Comparison of ENCODE assay signal across 8 cellular contexts in genomic region chr9:132077881-132078280, GRCh38. TPM values are rescaled to one million over a fixed set of nuclear protein-coding genes. Genes with fewer than 3 reads are reported as not detected.
DNase-seq lines count a peak whose midpoint lies in the region; ATAC-seq and TF ChIP-seq lines count a peak whose summit lies in the region.

No MANE protein-coding gene starts in this region.

- H3K9me3 ChIP-seq in CD8-positive, alpha-beta memory T cell (ENCODE audit: low read length): no peaks in the 10 kb centered on the region
- H3K9me3 ChIP-seq in Karpas-422 (ENCODE audit: low read length) (no peaks in the 10 kb centered on the region), breast epithelium (no peaks in the 10 kb centered on the region)

- intact Hi-C loops in breast epithelium (cut with DNase I; ENCODE audit: low total_unique reads): loop anchor here (10.0 kb wide), 1 partner anchor 787 kb away; no protein-coding TSS in a partner anchor

- peaks cover 45 to 67% (median 64%) of the 10 kb centered on the region in 3 donors for H3K4me1 Mint-ChIP-seq in CD8-positive, alpha-beta memory T cell
- H3K4me1 Mint-ChIP-seq in nephron progenitor cell: peaks cover 52% of the 10 kb centered on the region

- no peak overlapping the region for H2AFZ ChIP-seq in Karpas-422 (ENCODE audit: low read length)

- peaks cover 0 to 12% of the 10 kb centered on the region in 2 donors for H3K27me3 Mint-ChIP-seq in CD8-positive, alpha-beta memory T cell
- H3K27me3 Mint-ChIP-seq in nephron progenitor cell (ENCODE audit: low read depth, poor library complexity): peaks cover 16% of the 10 kb centered on the region

- H3K27me3 ChIP-seq in CD8-positive, alpha-beta memory T cell (ENCODE audit: insufficient read depth, low read length, poor library complexity, severe bottlenecking): no peaks in the 10 kb centered on the region
- no peaks in the 10 kb centered on the region for H3K27me3 ChIP-seq in Karpas-422 (ENCODE audit: low read length)
- H3K27me3 ChIP-seq in breast epithelium: no peaks in the 10 kb centered on the region

- TF ChIP-seq POLR2A in breast epithelium (IDR thresholded peaks at IDR 0.05): no peak

- H3K27ac Mint-ChIP-seq in CD8-positive, alpha-beta memory T cell: peak overlapping the region in 6 of 8 donors; percentile 1 to 95 (median 84)
- H3K27ac Mint-ChIP-seq in nephron progenitor cell: peak overlapping the region; percentile 79

- H3K36me3 Mint-ChIP-seq in CD8-positive, alpha-beta memory T cell: peaks cover 7 to 60% (median 10%) of the 10 kb centered on the region in 3 donors
- peaks cover 17% of the 10 kb centered on the region for H3K36me3 Mint-ChIP-seq in nephron progenitor cell (ENCODE audit: low read depth)

- H3K79me2 ChIP-seq in Karpas-422 (ENCODE audit: low read length): peaks cover 67% of the 10 kb centered on the region

- CTCF ChIA-PET in CD8-positive, alpha-beta memory T cell (lab: Charles Lee): no interaction called here

- no peak overlapping the region for H3K4me3 ChIP-seq in CD8-positive, alpha-beta memory T cell (ENCODE audit: low read length)
- H3K4me3 ChIP-seq in Karpas-422 (ENCODE audit: low read length) (peak overlapping the region; percentile 97; the same call in 1 of the 2 replicates), breast epithelium (peak overlapping the region in 2 of 3 donors; percentile 77 to 84)

- TF ChIP-seq CTCF in breast epithelium (IDR thresholded peaks at IDR 0.05): no peak
- TF ChIP-seq CTCF in nephron progenitor cell (IDR thresholded peaks at IDR 0.05): no peak

- DNase-seq in CD8-positive, alpha-beta memory T cell: no peak
- DNase-seq in Karpas-422: no peak
- DNase-seq in breast epithelium (ENCODE audit: low spot score in 2 of 2): no peak
- no peak for DNase-seq in nephron progenitor cell
- no peak for DNase-seq in mucosa of gallbladder (ENCODE audit: low spot score)
- DNase-seq in GOT3 (lab: John Stamatoyannopoulos, UW): no peak
- no peak for DNase-seq in UCSD-AML1 (lab: John Stamatoyannopoulos, UW; ENCODE audit: unreplicated experiment)

- no peak overlapping the region for H3K27ac ChIP-seq in CD8-positive, alpha-beta memory T cell (ENCODE audit: low read depth, low read length)
- H3K27ac ChIP-seq in Karpas-422 (ENCODE audit: low read length) (no peak overlapping the region), breast epithelium (no peak overlapping the region)

- H3K4me2 ChIP-seq in Karpas-422 (ENCODE audit: low read depth, low read length, poor library complexity, severe bottlenecking): peak overlapping the region; percentile 98

- H3K9me3 Mint-ChIP-seq in CD8-positive, alpha-beta memory T cell: no peaks in the 10 kb centered on the region
- H3K9me3 Mint-ChIP-seq in nephron progenitor cell: peaks cover 6% of the 10 kb centered on the region

- POLR2A ChIA-PET in CD8-positive, alpha-beta memory T cell (lab: Charles Lee): no interaction called here

- H4K20me1 ChIP-seq in Karpas-422 (ENCODE audit: insufficient read depth, low read depth, low read length): no peaks in the 10 kb centered on the region

- 0 out of 2 replicates have a peak, but pooled peaks cover 4% of the 10 kb centered on the region for H3K9me2 ChIP-seq in Karpas-422 (replicated peaks; ENCODE audit: insufficient read depth, low read length)

- peaks cover 16% of the 10 kb centered on the region for H3K36me3 ChIP-seq in CD8-positive, alpha-beta memory T cell (ENCODE audit: insufficient read depth, low read length)
- H3K36me3 ChIP-seq in Karpas-422 (ENCODE audit: insufficient read depth, low read length) (peaks cover 4% of the 10 kb centered on the region; the same call in 1 of the 2 replicates), breast epithelium (no peaks in the 10 kb centered on the region)

- peak overlapping the region; percentile 90 to 98 (median 95) for H3K4me3 Mint-ChIP-seq in CD8-positive, alpha-beta memory T cell
- peak overlapping the region; percentile 99 for H3K4me3 Mint-ChIP-seq in nephron progenitor cell

- no peak for ATAC-seq in HG03025 (IDR thresholded peaks at IDR 0.05; ENCODE audit: low FRiP score, unreplicated experiment)

- H3K4me1 ChIP-seq in CD8-positive, alpha-beta memory T cell (ENCODE audit: insufficient read depth, low read length): peaks cover 25% of the 10 kb centered on the region
- H3K4me1 ChIP-seq in Karpas-422 (ENCODE audit: low read length) (peaks cover 20% of the 10 kb centered on the region), breast epithelium (no peaks in the 10 kb centered on the region)

- H3K9ac ChIP-seq in Karpas-422 (ENCODE audit: low read length): peak overlapping the region; percentile 87

RNA-seq across cellular contexts. Expression of gene MED27, which starts 1.8 kb away (rescaled TPM):
- 10 to 100 TPM; 31.6 to 35.9 TPM for total RNA-seq in CD8-positive, alpha-beta memory T cell
- polyA plus RNA-seq in CD8-positive, alpha-beta memory T cell: 39.7 TPM
- 14.7 and 19.8 TPM in 2 replicates for total RNA-seq in Karpas-422 (2014; rRNA removed; shearing (Covaris generic); ENCODE audit: low replicate concordance)
- 10 to 100 TPM; 14.4 to 20.3 (median 15.8) TPM for total RNA-seq in breast epithelium
- 13.9 TPM for total RNA-seq in mucosa of gallbladder
